ENCODE assay signal across 8 cellular contexts in the genomic region with DNA sequence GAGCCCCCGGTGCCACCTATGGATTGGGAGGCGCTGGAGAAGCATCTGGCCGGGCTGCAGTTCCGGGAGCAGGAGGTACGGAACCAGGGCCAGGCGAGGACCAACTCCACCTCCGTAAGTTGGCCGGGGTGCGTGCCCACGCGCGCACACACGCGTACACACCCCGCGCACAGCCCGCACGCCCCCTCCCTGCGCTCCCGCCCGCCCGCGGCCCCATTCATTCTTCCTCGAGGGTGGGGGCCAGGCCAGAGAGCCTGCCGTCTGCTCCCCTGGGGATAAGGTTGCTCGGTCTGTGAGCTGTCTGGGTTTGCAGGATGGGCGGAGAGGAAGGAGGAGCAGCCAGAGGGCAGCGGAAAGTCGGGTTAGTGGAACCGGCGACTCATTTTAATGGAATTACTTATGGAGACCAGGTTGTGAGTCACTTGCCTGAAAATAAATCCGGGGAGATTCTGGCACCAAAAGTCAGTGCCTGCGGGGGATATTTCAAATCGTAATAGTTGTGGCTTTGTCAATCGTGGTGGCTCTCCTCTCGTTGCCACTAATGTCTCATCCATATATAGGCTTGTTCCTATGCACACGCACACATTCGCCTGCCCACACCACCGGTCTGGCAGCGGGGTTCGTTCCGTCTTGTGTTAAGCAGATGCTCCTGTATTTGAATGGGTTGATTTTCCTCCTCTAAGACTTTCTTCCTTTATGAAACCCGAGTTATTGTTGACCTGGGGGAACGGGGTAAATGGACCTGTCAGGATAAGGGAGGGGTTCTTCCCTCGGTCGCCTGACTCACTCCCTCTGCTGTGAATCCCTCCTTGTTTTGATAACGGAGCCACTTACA.
DNase-seq lines count a peak whose midpoint lies in the region; ATAC-seq and TF ChIP-seq lines count a peak whose summit lies in the region.

No MANE protein-coding gene starts in this region.

- H3K27me3 ChIP-seq in ovary, result no peaks in the 10 kb centered on the region

- ATAC-seq in left cardiac atrium, result peak; percentile 38 to 76

- WGBS in ovary, 3 donors, result 0 to 1% (median 1%) methylated on average over 47 of the region's 47 CpGs

- no peak for TF ChIP-seq CTCF in ovary (IDR thresholded peaks at IDR 0.05)

- no peak for TF ChIP-seq POLR2A in ovary (IDR thresholded peaks at IDR 0.05)

- H3K4me3 ChIP-seq in ovary, result peak overlapping the region; percentile 83

- no peaks in the 10 kb centered on the region for H3K36me3 ChIP-seq in ovary

- TF ChIP-seq EP300 in ovary (IDR thresholded peaks at IDR 0.05), result peak; percentile 2

- H3K4me1 ChIP-seq in ovary (ENCODE audit: insufficient read depth), result peaks cover 3% of the 10 kb centered on the region

- no peaks in the 10 kb centered on the region for H3K9me3 ChIP-seq in ovary

- intact Hi-C loops in left cardiac atrium (cut with DNase I) (loop anchor here in 1 of 2 donors (5.0 to 10.0 kb wide), 2 partner anchors 42 to 90 kb away; no protein-coding TSS in a partner anchor), ovary (cut with DNase I) (loop anchor here in 1 of 4 donors (5.0 kb wide), 1 partner anchor 42 kb away; no protein-coding TSS in a partner anchor)

- DNase-seq in stimulated activated CD4-positive, alpha-beta T cell treated with anti-CD3 and anti-CD28 coated beads, Interleukin-15, amount 100 ng/mL, for 24 hours, result peak; percentile 14
- DNase-seq in stimulated activated CD4-positive, alpha-beta T cell treated with anti-CD3 and anti-CD28 coated beads, Interleukin-4, amount 100 ng/mL, for 24 hours, result no peak
- DNase-seq in NCI-H345 (lab: John Stamatoyannopoulos, UW) (peak; percentile 75), anterior cingulate cortex (lab: John Stamatoyannopoulos, UW) (peak in 47 of 58 donors; percentile 20 to 74 (median 47)), left cardiac atrium (peak; percentile 85), ovary (peak; percentile 41 to 70 (median 58)), SIG-M5 treated with dmso at 0.1 percent for 504 hours (lab: John Stamatoyannopoulos, UW; ENCODE audit: unreplicated experiment) (no peak)
- no peak for DNase-seq in activated CD4-positive, CD25-positive, alpha-beta regulatory T cell treated with anti-CD3 and anti-CD28 coated beads, Interleukin-2, amount 50 U/mL, for 72 hours

- peak overlapping the region; percentile 64 to 66 for H3K27ac ChIP-seq in ovary

Comparison
In these comparisons a context has a peak if more than half of its experiments do, and no peak if none do; other contexts are left out.
1. DNase-seq: peak in stimulated activated CD4-positive, alpha-beta T cell treated with anti-CD3 and anti-CD28 coated beads, Interleukin-15, amount 100 ng/mL, for 24 hours (single experiment), NCI-H345 (single experiment), anterior cingulate cortex (47 of 58), left cardiac atrium (single experiment) and ovary (5 of 5); none in stimulated activated CD4-positive, alpha-beta T cell treated with anti-CD3 and anti-CD28 coated beads, Interleukin-4, amount 100 ng/mL, for 24 hours (single experiment), SIG-M5 treated with dmso at 0.1 percent for 504 hours (single experiment) and activated CD4-positive, CD25-positive, alpha-beta regulatory T cell treated with anti-CD3 and anti-CD28 coated beads, Interleukin-2, amount 50 U/mL, for 72 hours (single experiment).